Comparison of ENCODE assay signal across 8 cellular contexts in genomic region chr15:85380860-85381535, GRCh38. TPM values are rescaled to one million over a fixed set of nuclear protein-coding genes. Genes with fewer than 3 reads are reported as not detected.
A peak's percentile ranks its signal among the peaks of the same experiment; 100 is the strongest.
DNase-seq lines count a peak whose midpoint lies in the region; ATAC-seq and TF ChIP-seq lines count a peak whose summit lies in the region.

No MANE protein-coding gene starts in this region.

- CTCF ChIA-PET in Caco-2 (lab: Charles Lee) = interaction anchor here (0.5 to 2.1 kb wide), 6 partner anchors 46 to 516 kb away, joined by 3 to 8 read pairs (median 4); no protein-coding TSS in a partner anchor
- CTCF ChIA-PET in activated CD8-positive, alpha-beta T cell treated with anti-CD3 and anti-CD28 coated beads for 36 hours (lab: Charles Lee) = interaction anchor here (0.7 to 3.7 kb wide), 11 partner anchors 16 to 105 kb away, joined by 3 to 18 read pairs (median 3); no protein-coding TSS in a partner anchor

- H3K9me3 ChIP-seq in Caco-2 = no peaks in the 10 kb centered on the region

- H3K4me3 Mint-ChIP-seq in Caco-2 (ENCODE audit: unreplicated experiment) = peak overlapping the region; percentile 74
- H3K4me3 Mint-ChIP-seq in activated CD8-positive, alpha-beta T cell treated with anti-CD3 and anti-CD28 coated beads for 36 hours = peak overlapping the region; percentile 83
- peak overlapping the region; percentile 92 for H3K4me3 Mint-ChIP-seq in endothelial cell (ENCODE audit: unreplicated experiment)
- peak overlapping the region; percentile 84 to 97 (median 93) for H3K4me3 Mint-ChIP-seq in naive B cell
- peak overlapping the region; percentile 87 for H3K4me3 Mint-ChIP-seq in stimulated activated naive CD8-positive, alpha-beta T cell treated with anti-CD3 and anti-CD28 coated beads, Interleukin-15, Interleukin-2, amounts not matched to agents 100 ng/mL and 50 ng/mL, for 24 hours

- DNase-seq in Caco-2 (peak; percentile 60 to 70), endothelial cell (ENCODE audit: low spot score) (no peak), naive B cell (peak; percentile 60), NCI-H1436 (lab: John Stamatoyannopoulos, UW) (no peak)
- peak; percentile 55 for DNase-seq in activated CD8-positive, alpha-beta T cell treated with anti-CD3 and anti-CD28 coated beads for 36 hours

- H3K27me3 ChIP-seq in Caco-2 (replicated peaks; ENCODE audit: control insufficient read depth, insufficient read depth, low read length) = no peaks in the 10 kb centered on the region

- H3K9me3 Mint-ChIP-seq in Caco-2 (ENCODE audit: unreplicated experiment) (no peaks in the 10 kb centered on the region), endothelial cell (ENCODE audit: unreplicated experiment) (no peaks in the 10 kb centered on the region), naive B cell (no peaks in the 10 kb centered on the region)
- H3K9me3 Mint-ChIP-seq in activated CD8-positive, alpha-beta T cell treated with anti-CD3 and anti-CD28 coated beads for 36 hours = no peaks in the 10 kb centered on the region
- no peaks in the 10 kb centered on the region for H3K9me3 Mint-ChIP-seq in stimulated activated naive CD8-positive, alpha-beta T cell treated with anti-CD3 and anti-CD28 coated beads, Interleukin-15, Interleukin-2, amounts not matched to agents 100 ng/mL and 50 ng/mL, for 24 hours

- H3K27me3 Mint-ChIP-seq in Caco-2 (ENCODE audit: insufficient read depth, unreplicated experiment) (no peaks in the 10 kb centered on the region), endothelial cell (ENCODE audit: unreplicated experiment) (peaks cover 5% of the 10 kb centered on the region), naive B cell (peaks cover 0 to 7% (median 7%) of the 10 kb centered on the region in 3 donors)
- no peaks in the 10 kb centered on the region for H3K27me3 Mint-ChIP-seq in activated CD8-positive, alpha-beta T cell treated with anti-CD3 and anti-CD28 coated beads for 36 hours
- H3K27me3 Mint-ChIP-seq in stimulated activated naive CD8-positive, alpha-beta T cell treated with anti-CD3 and anti-CD28 coated beads, Interleukin-15, Interleukin-2, amounts not matched to agents 100 ng/mL and 50 ng/mL, for 24 hours = no peaks in the 10 kb centered on the region

- intact Hi-C loops in Caco-2 (cut with micrococcal nuclease; ENCODE audit: unreplicated experiment) = loop anchor here (2.0 kb wide), 3 partner anchors 14 to 62 kb away; no protein-coding TSS in a partner anchor
- intact Hi-C loops in activated CD8-positive, alpha-beta T cell treated with anti-CD3 and anti-CD28 coated beads for 36 hours (cut with micrococcal nuclease) = no loop called here

- BruUV-seq in Caco-2 (replicated peaks; lab: Mats Ljungman, UMichigan) = no TSS peak

- no peak for TF ChIP-seq RAD21 in Ishikawa (IDR thresholded peaks at IDR 0.05; ENCODE audit: low read depth)

- peaks cover 5% of the 10 kb centered on the region for H3K36me3 Mint-ChIP-seq in Caco-2 (ENCODE audit: insufficient read depth, unreplicated experiment)
- no peaks in the 10 kb centered on the region for H3K36me3 Mint-ChIP-seq in activated CD8-positive, alpha-beta T cell treated with anti-CD3 and anti-CD28 coated beads for 36 hours (ENCODE audit: low read depth)
- H3K36me3 Mint-ChIP-seq in endothelial cell (ENCODE audit: low read depth, unreplicated experiment) = no peaks in the 10 kb centered on the region
- H3K36me3 Mint-ChIP-seq in naive B cell = peaks cover 7 to 10% of the 10 kb centered on the region in 2 donors
- H3K36me3 Mint-ChIP-seq in stimulated activated naive CD8-positive, alpha-beta T cell treated with anti-CD3 and anti-CD28 coated beads, Interleukin-15, Interleukin-2, amounts not matched to agents 100 ng/mL and 50 ng/mL, for 24 hours (ENCODE audit: low read depth) = peaks cover 22% of the 10 kb centered on the region

- peaks cover 11% of the 10 kb centered on the region for H3K4me1 ChIP-seq in Caco-2

- H3K27ac Mint-ChIP-seq in Caco-2 (ENCODE audit: unreplicated experiment) (peak overlapping the region; percentile 43), endothelial cell (ENCODE audit: unreplicated experiment) (peak overlapping the region; percentile 54), naive B cell (peak overlapping the region in 5 of 6 donors; percentile 88 to 97 (median 95))
- H3K27ac Mint-ChIP-seq in activated CD8-positive, alpha-beta T cell treated with anti-CD3 and anti-CD28 coated beads for 36 hours = peak overlapping the region; percentile 90
- peak overlapping the region; percentile 87 for H3K27ac Mint-ChIP-seq in stimulated activated naive CD8-positive, alpha-beta T cell treated with anti-CD3 and anti-CD28 coated beads, Interleukin-15, Interleukin-2, amounts not matched to agents 100 ng/mL and 50 ng/mL, for 24 hours

- POLR2A ChIA-PET in Caco-2 (lab: Charles Lee) = interaction anchor here (0.6 to 1.1 kb wide), 9 partner anchors 8 to 187 kb away, joined by 3 to 12 read pairs (median 4); no protein-coding TSS in a partner anchor
- POLR2A ChIA-PET in activated CD8-positive, alpha-beta T cell treated with anti-CD3 and anti-CD28 coated beads for 36 hours (lab: Charles Lee) = interaction anchor here (0.9 to 2.1 kb wide), 6 partner anchors 16 to 33 kb away, joined by 3 to 8 read pairs (median 6); no protein-coding TSS in a partner anchor

- TF ChIP-seq EP300 in Ishikawa (IDR thresholded peaks at IDR 0.05; ENCODE audit: borderline replicate concordance) = no peak

- H3K36me3 ChIP-seq in Caco-2 (ENCODE audit: control insufficient read depth, insufficient read depth, low read length) = no peaks in the 10 kb centered on the region

- H3K4me1 Mint-ChIP-seq in Caco-2 (ENCODE audit: low read depth, unreplicated experiment) = peaks cover 26% of the 10 kb centered on the region
- H3K4me1 Mint-ChIP-seq in activated CD8-positive, alpha-beta T cell treated with anti-CD3 and anti-CD28 coated beads for 36 hours (ENCODE audit: low read depth) = peaks cover 45% of the 10 kb centered on the region
- H3K4me1 Mint-ChIP-seq in endothelial cell (ENCODE audit: unreplicated experiment) = peaks cover 40% of the 10 kb centered on the region
- peaks cover 47 to 59% (median 52%) of the 10 kb centered on the region in 3 donors for H3K4me1 Mint-ChIP-seq in naive B cell
- H3K4me1 Mint-ChIP-seq in stimulated activated naive CD8-positive, alpha-beta T cell treated with anti-CD3 and anti-CD28 coated beads, Interleukin-15, Interleukin-2, amounts not matched to agents 100 ng/mL and 50 ng/mL, for 24 hours (ENCODE audit: low read depth) = peaks cover 74% of the 10 kb centered on the region

- TF ChIP-seq CTCF in Caco-2 (IDR thresholded peaks at IDR 0.05; ENCODE audit: insufficient read depth in 1 of 2, low read depth in 1 of 2, low read length in 1 of 2, severe bottlenecking in 1 of 2, unreplicated experiment in 1 of 2) = no peak
- no peak for TF ChIP-seq CTCF in activated CD8-positive, alpha-beta T cell treated with anti-CD3 and anti-CD28 coated beads for 36 hours (IDR thresholded peaks at IDR 0.05)
- no peak for TF ChIP-seq CTCF in endothelial cell (IDR thresholded peaks at IDR 0.05; ENCODE audit: unreplicated experiment)

- ATAC-seq in GM21528 (IDR thresholded peaks at IDR 0.05; ENCODE audit: low FRiP score, unreplicated experiment) (peak; percentile 45), naive B cell (ENCODE audit: low read depth in 2 of 2) (peak; percentile 23 to 34)
- peak; percentile 18 for ATAC-seq in activated CD8-positive, alpha-beta T cell treated with anti-CD3 and anti-CD28 coated beads for 36 hours

- peak overlapping the region; percentile 69 for H3K4me3 ChIP-seq in Caco-2 (ENCODE audit: low read depth, low read length)

TF ChIP-seq in Ishikawa, 13 proteins besides CTCF, POLR2A, EP300 and RAD21:
- TF ChIP-seq FOXM1 (IDR thresholded peaks at IDR 0.05; ENCODE audit: borderline replicate concordance, low read depth) = no peak
- peak; percentile 78; the same call in 1 of the 2 replicates for TF ChIP-seq ZBTB7A (IDR thresholded peaks at IDR 0.05; ENCODE audit: low read depth)

RNA-seq across cellular contexts. Expression of gene AKAP13, which starts 0.6 kb away (rescaled TPM):
- total RNA-seq in Caco-2 (2022) = 48.3 and 49.6 TPM in 2 replicates
- 10 to 100 TPM; 79.1 to 79.5 TPM for total RNA-seq in activated CD8-positive, alpha-beta T cell treated with anti-CD3 and anti-CD28 coated beads for 36 hours
- total RNA-seq in endothelial cell (ENCODE audit: unreplicated experiment) = 249 TPM
- polyA plus RNA-seq in naive B cell (ENCODE audit: low read depth in 6 of 6) = 100 to 1,000 TPM in 4 of 6 donors, 10 to 100 TPM in 2; 63.4 to 185 (median 122) TPM

Comparison
In these comparisons a context has a peak if more than half of its experiments do, and no peak if none do; other contexts are left out.
1. DNase-seq: peak in Caco-2 (2 of 2), activated CD8-positive, alpha-beta T cell treated with anti-CD3 and anti-CD28 coated beads for 36 hours (single experiment) and naive B cell (single experiment); none in endothelial cell (single experiment) and NCI-H1436 (single experiment).
2. H3K27ac Mint-ChIP-seq: peak in every context shown above with its lines; median percentile 95 in naive B cell; 90 in activated CD8-positive, alpha-beta T cell treated with anti-CD3 and anti-CD28 coated beads for 36 hours; 87 in stimulated activated naive CD8-positive, alpha-beta T cell treated with anti-CD3 and anti-CD28 coated beads, Interleukin-15, Interleukin-2, amounts not matched to agents 100 ng/mL and 50 ng/mL, for 24 hours; 54 in endothelial cell; 43 in Caco-2.
3. Peak in every context shown above with its lines, with median percentiles within 50 percentile points of each other: H3K4me3 Mint-ChIP-seq and ATAC-seq.